ENCODE assay signal across 24 cellular contexts in genomic region chr5:150341989-150342388, GRCh38. TPM values are rescaled to one million over a fixed set of nuclear protein-coding genes. Genes with fewer than 3 reads are reported as not detected.
"Had no signal": no experiment of that assay in that cellular context is flagged by ENCODE, and none has a peak within 500 bp of the region (broad histone marks: within the 10 kb centered on the region; RNA-seq: fewer than 3 reads in every experiment).

No MANE protein-coding gene starts in this region.

- H3K9me3 Mint-ChIP-seq: IgD-negative memory B cell had no signal

- FAIRE-seq: K562 had no signal

- H3K36me3 Mint-ChIP-seq: IgD-negative memory B cell had no signal

- H3K4me3 ChIP-seq: K562 had no signal

- ATAC-seq: K562, PC-3 had no signal

- H3K9ac ChIP-seq: SK-N-SH had no signal

- H3K27ac ChIP-seq: RWPE1 had no signal

- H3K4me3 Mint-ChIP-seq: IgD-negative memory B cell had no signal

- H3K9me3 ChIP-seq: SK-N-SH had no signal

- DNase-seq: NCI-H1092, NCI-H1105 treated with DMSO at 0.1 percent for 48 hours, NCI-H1417 treated with DMSO at 0.1 percent for 48 hours, NCI-H146, NCI-H1694 treated with DMSO at 0.1 percent for 48 hours, NCI-H1930, NCI-H2081, NCI-H2107, NCI-H226, NCI-H446, NCI-H510A, NCI-H524 treated with DMSO at 0.1 percent for 48 hours, NCI-H69, NCI-H774, PC-3, SHP77, SK-N-SH had no signal

- H3K4me2 ChIP-seq: SK-N-SH had no signal

RNA-seq across cellular contexts. Expression of gene ARSI, which starts 39.3 kb away (rescaled TPM):
- total RNA-seq: OCI-LY7, SK-MEL-5 had no signal
- polyA plus RNA-seq: IgD-negative memory B cell had no signal

RNA-seq across cellular contexts. Expression of gene CAMK2A, which starts 52.4 kb away (rescaled TPM):
- total RNA-seq: HT1080, MCF 10A, OCI-LY7, SK-MEL-5 had no signal
- polyA plus RNA-seq: IgD-negative memory B cell had no signal
